8 cellular contexts compared by ENCODE assay signal in genomic region chr5:97163360-97163764, GRCh38.
A peak's percentile ranks its signal among the peaks of the same experiment; 100 is the strongest.
DNase-seq lines count a peak whose midpoint lies in the region; ATAC-seq and TF ChIP-seq lines count a peak whose summit lies in the region.

No MANE protein-coding gene starts in this region.

- ATAC-seq in HG03442 (IDR thresholded peaks at IDR 0.05; ENCODE audit: unreplicated experiment) (no peak), HG02798 (IDR thresholded peaks at IDR 0.05; ENCODE audit: poor library complexity, unreplicated experiment) (no peak)

- TF ChIP-seq CTCF in GM12875 (IDR thresholded peaks at IDR 0.05; ENCODE audit: borderline replicate concordance, insufficient read depth, low read depth, low read length) (peak; percentile 16; the same call in 1 of the 2 replicates), WERI-Rb-1 (IDR thresholded peaks at IDR 0.05; ENCODE audit: low read depth, low read length) (peak; percentile 13; the same call in 1 of the 2 replicates)

- in situ Hi-C loops in ACHN (cut with HindIII; ENCODE audit: low pct_ligation_motif_present, low pct_unique_long_range_greater_than_20kb, low sequenced_read_pairs), result loop anchor here (25.0 kb wide), 2 partner anchors 126 to 401 kb away; no protein-coding TSS in a partner anchor

- no peaks in the 10 kb centered on the region for H3K27me3 ChIP-seq in WERI-Rb-1 (ENCODE audit: insufficient read depth, low read depth, severe bottlenecking)

- H3K4me1 Mint-ChIP-seq in activated naive CD4-positive, alpha-beta T cell treated with anti-CD3 and anti-CD28 coated beads, Interleukin-2, amount 10 ng/mL, durations not matched to agents 7 days and 5 days, result peaks cover 12% of the 10 kb centered on the region

- peaks cover 42% of the 10 kb centered on the region for H3K36me3 Mint-ChIP-seq in activated naive CD4-positive, alpha-beta T cell treated with anti-CD3 and anti-CD28 coated beads, Interleukin-2, amount 10 ng/mL, durations not matched to agents 7 days and 5 days

- H3K36me3 ChIP-seq in WERI-Rb-1, result peaks cover 74% of the 10 kb centered on the region

- no peak overlapping the region for H3K27ac ChIP-seq in WERI-Rb-1

- H3K27ac Mint-ChIP-seq in activated naive CD4-positive, alpha-beta T cell treated with anti-CD3 and anti-CD28 coated beads, Interleukin-2, amount 10 ng/mL, durations not matched to agents 7 days and 5 days, result no peak overlapping the region

- no peak overlapping the region for H3K4me3 Mint-ChIP-seq in activated naive CD4-positive, alpha-beta T cell treated with anti-CD3 and anti-CD28 coated beads, Interleukin-2, amount 10 ng/mL, durations not matched to agents 7 days and 5 days

- DNase-seq in ACHN (peak; percentile 23), WERI-Rb-1 (no peak), iris pigment epithelial cell (ENCODE audit: low read depth) (peak; percentile 16), epidermal melanocyte (ENCODE audit: insufficient read length, low spot score) (no peak)
- DNase-seq in activated naive CD4-positive, alpha-beta T cell treated with anti-CD3 and anti-CD28 coated beads, Interleukin-2, amount 10 ng/mL, durations not matched to agents 7 days and 5 days, result no peak

- H3K4me3 ChIP-seq in GM12875 (ENCODE audit: low read depth, low read length) (no peak overlapping the region), WERI-Rb-1 (ENCODE audit: low read depth, low read length) (no peak overlapping the region)

- H3K9me3 ChIP-seq in WERI-Rb-1 (ENCODE audit: severe bottlenecking), result peaks cover 3% of the 10 kb centered on the region

- H3K9me3 Mint-ChIP-seq in activated naive CD4-positive, alpha-beta T cell treated with anti-CD3 and anti-CD28 coated beads, Interleukin-2, amount 10 ng/mL, durations not matched to agents 7 days and 5 days, result peaks cover 5% of the 10 kb centered on the region

- CTCF ChIA-PET in activated naive CD4-positive, alpha-beta T cell treated with anti-CD3 and anti-CD28 coated beads, Interleukin-2, amount 10 ng/mL, durations not matched to agents 7 days and 5 days (lab: Charles Lee), result interaction anchor here (0.7 to 7.6 kb wide), 13 partner anchors 9 to 549 kb away, joined by 3 to 89 read pairs (median 4); partner anchors contain the start of gene LIX1

- no peaks in the 10 kb centered on the region for H3K27me3 Mint-ChIP-seq in activated naive CD4-positive, alpha-beta T cell treated with anti-CD3 and anti-CD28 coated beads, Interleukin-2, amount 10 ng/mL, durations not matched to agents 7 days and 5 days

Comparison
In these comparisons a context has a peak if more than half of its experiments do, and no peak if none do; other contexts are left out.
1. DNase-seq: peak in ACHN (single experiment) and iris pigment epithelial cell (single experiment); none in WERI-Rb-1 (single experiment), epidermal melanocyte (single experiment) and activated naive CD4-positive, alpha-beta T cell treated with anti-CD3 and anti-CD28 coated beads, Interleukin-2, amount 10 ng/mL, durations not matched to agents 7 days and 5 days (single experiment).